In the genomic region with DNA sequence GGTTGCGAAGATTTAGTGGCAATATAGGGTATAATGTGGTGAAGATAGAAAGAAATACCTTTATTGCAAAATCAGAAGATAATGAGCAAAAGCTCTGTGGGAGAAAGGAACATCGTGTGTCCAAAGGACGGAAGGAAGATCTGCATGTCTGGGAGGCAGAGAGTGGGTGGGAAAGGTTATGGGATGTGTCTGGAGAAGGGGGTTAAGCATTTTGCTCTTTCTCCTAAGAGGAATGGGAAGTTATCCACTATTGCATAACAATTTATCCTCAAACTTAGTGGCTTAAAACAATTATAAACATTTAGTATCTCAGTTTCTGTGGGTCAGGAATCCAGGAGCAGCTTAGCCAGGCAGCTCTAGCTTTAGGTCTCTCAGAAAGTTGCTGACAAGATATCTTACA, we compare ENCODE assay signal across 20 cellular contexts.
"Had no signal": no experiment of that assay in that cellular context is flagged by ENCODE, and none has a peak within 500 bp of the region (broad histone marks: within the 10 kb centered on the region; RNA-seq: fewer than 3 reads in every experiment).

No MANE protein-coding gene starts in this region.

- H3K36me3 ChIP-seq: gastroesophageal sphincter, neutrophil, suprapubic skin, thyroid gland, upper lobe of left lung, vagina had no signal

- H3K9me3 ChIP-seq: gastroesophageal sphincter, neutrophil, suprapubic skin, thyroid gland, upper lobe of left lung, vagina had no signal

- H3K27ac ChIP-seq: gastroesophageal sphincter, neutrophil, suprapubic skin, thyroid gland, upper lobe of left lung, vagina had no signal

- H3K27me3 ChIP-seq: gastroesophageal sphincter, neutrophil, suprapubic skin, thyroid gland, upper lobe of left lung, vagina had no signal

- H3K4me3 ChIP-seq: gastroesophageal sphincter, suprapubic skin, thyroid gland, upper lobe of left lung, vagina had no signal

- DNase-seq: effector memory CD4-positive, alpha-beta T cell; foreskin fibroblast; glutamatergic neuron; kidney; left colon; midbrain; posterior cingulate gyrus; small intestine; stimulated activated CD4-positive, alpha-beta T cell treated with anti-CD3 and anti-CD28 coated beads, Interleukin-4, amount 100 ng/mL, for 1 hour; stimulated activated CD8-positive, alpha-beta memory T cell treated with anti-CD3 and anti-CD28 coated beads, Interleukin-4, amount 100 ng/mL, for 48 hours; stimulated activated naive CD8-positive, alpha-beta T cell treated with anti-CD3 and anti-CD28 coated beads, Interleukin-15, Interleukin-2, amounts not matched to agents 100 U/mL and 50 U/mL, for 24 hours; thyroid gland; upper lobe of left lung had no signal

- H3K27me3 Mint-ChIP-seq: central memory CD8-positive, alpha-beta T cell had no signal

- H3K9me3 Mint-ChIP-seq: central memory CD8-positive, alpha-beta T cell; natural killer cell treated with Interleukin-12 subunit alpha and Interleukin-12 subunit beta and Interleukin-15 and Interleukin-18, amount 100 ng/mL, for 72 hours; stimulated activated effector memory CD8-positive, alpha-beta T cell treated with anti-CD3 and anti-CD28 coated beads, Interleukin-12 subunit alpha, Interleukin-12 subunit beta, amount 100 ng/mL, for 72 hours had no signal

- H3K4me1 Mint-ChIP-seq: central memory CD8-positive, alpha-beta T cell had no signal

- H3K4me3 Mint-ChIP-seq: central memory CD8-positive, alpha-beta T cell; natural killer cell treated with Interleukin-12 subunit alpha and Interleukin-12 subunit beta and Interleukin-15 and Interleukin-18, amount 100 ng/mL, for 72 hours; stimulated activated effector memory CD8-positive, alpha-beta T cell treated with anti-CD3 and anti-CD28 coated beads, Interleukin-12 subunit alpha, Interleukin-12 subunit beta, amount 100 ng/mL, for 72 hours had no signal

- H3K36me3 Mint-ChIP-seq: natural killer cell treated with Interleukin-12 subunit alpha and Interleukin-12 subunit beta and Interleukin-15 and Interleukin-18, amount 100 ng/mL, for 72 hours; stimulated activated effector memory CD8-positive, alpha-beta T cell treated with anti-CD3 and anti-CD28 coated beads, Interleukin-12 subunit alpha, Interleukin-12 subunit beta, amount 100 ng/mL, for 72 hours had no signal

- H3K27ac Mint-ChIP-seq: natural killer cell treated with Interleukin-12 subunit alpha and Interleukin-12 subunit beta and Interleukin-15 and Interleukin-18, amount 100 ng/mL, for 72 hours; stimulated activated effector memory CD8-positive, alpha-beta T cell treated with anti-CD3 and anti-CD28 coated beads, Interleukin-12 subunit alpha, Interleukin-12 subunit beta, amount 100 ng/mL, for 72 hours had no signal
